In the genomic region with DNA sequence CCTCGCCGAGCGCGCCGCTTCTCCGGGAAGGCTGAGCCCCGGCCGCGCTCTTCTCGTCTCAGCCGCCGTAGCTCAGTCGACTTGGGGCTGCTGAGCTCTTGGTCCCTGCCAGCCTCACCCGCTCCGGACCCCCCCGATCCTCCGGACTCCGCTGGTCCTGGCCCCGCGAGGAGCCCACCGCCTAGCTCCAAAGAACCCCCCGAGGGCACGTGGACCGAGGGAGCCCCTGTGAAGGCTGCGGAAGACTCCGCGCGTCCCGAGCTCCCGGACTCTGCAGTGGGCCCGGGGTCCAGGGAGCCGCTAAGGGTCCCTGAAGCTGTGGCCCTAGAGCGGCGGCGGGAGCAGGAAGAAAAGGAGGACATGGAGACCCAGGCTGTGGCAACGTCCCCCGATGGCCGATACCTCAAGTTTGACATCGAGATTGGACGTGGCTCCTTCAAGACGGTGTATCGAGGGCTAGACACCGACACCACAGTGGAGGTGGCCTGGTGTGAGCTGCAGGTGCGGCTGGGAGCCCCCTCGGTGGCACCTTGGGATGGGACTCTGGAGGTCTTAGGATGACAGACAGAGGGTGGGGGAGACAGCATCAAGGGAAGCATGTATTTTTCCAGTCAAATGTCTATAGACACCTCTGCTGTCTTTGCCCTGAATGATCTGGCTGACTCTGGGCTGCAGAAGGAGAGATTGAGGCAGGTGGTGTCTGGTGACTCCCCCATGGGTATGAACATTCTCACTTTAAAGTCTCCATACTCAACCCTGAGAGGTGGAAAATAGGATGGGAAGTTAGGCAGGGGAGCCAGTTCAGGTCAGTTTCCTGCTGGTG, we compare ENCODE assay signal across 9 cellular contexts. TPM values are rescaled to one million over a fixed set of nuclear protein-coding genes. Genes with fewer than 3 reads are reported as not detected.
DNase-seq lines count a peak whose midpoint lies in the region; ATAC-seq, FAIRE-seq and TF ChIP-seq lines count a peak whose summit lies in the region.
"Had no signal": no experiment of that assay in that cellular context is flagged by ENCODE, and none has a peak within 500 bp of the region (broad histone marks: within the 10 kb centered on the region; RNA-seq: fewer than 3 reads in every experiment).

No MANE protein-coding gene starts in this region.

- CTCF ChIA-PET in HepG2 (lab: Yijun Ruan, JAX; ENCODE audit: low intra/inter-chr PET ratio, low total read pairs), result no interaction called here

- no TSS peak for BruUV-seq in HepG2 (replicated peaks; lab: Mats Ljungman, UMichigan)

- peak overlapping the region; percentile 46 for H3K4me3 Mint-ChIP-seq in activated naive CD8-positive, alpha-beta T cell
- H3K4me3 Mint-ChIP-seq in activated naive CD8-positive, alpha-beta T cell treated with anti-CD3 and anti-CD28 coated beads, Interleukin-2, amount 50 U/mL, for 24 hours, result no peak overlapping the region

- peak overlapping the region; percentile 88 for H3K27ac ChIP-seq in colonic mucosa
- H3K27ac ChIP-seq in HepG2 (ENCODE audit: extremely low read length, insufficient read depth, low read length), result peak overlapping the region; percentile 98
- H3K27ac ChIP-seq in tibial nerve, result peak overlapping the region in 1 of 4 donors; percentile 40

- in situ Hi-C loops in HepG2 (cut with HindIII; ENCODE audit: extremely low pct_ligation_motif_present, low pct_unique_long_range_greater_than_20kb), result no loop called here

- TF ChIP-seq POLR2A in HepG2 (IDR thresholded peaks at IDR 0.05; ENCODE audit: insufficient read depth in 1 of 2, low read depth in 2 of 2, low read length in 2 of 2) (0 out of 4 replicates have a peak, but pooled peaks of 1 of the 2 experiments have one; percentile 14), tibial nerve (IDR thresholded peaks at IDR 0.05) (no peak)

- H3K4me1 ChIP-seq in colonic mucosa (no peaks in the 10 kb centered on the region), HepG2 (ENCODE audit: insufficient read depth, low read length) (peaks cover 55% of the 10 kb centered on the region), tibial nerve (peaks cover 0 to 56% (median 23%) of the 10 kb centered on the region in 4 donors)

- H3K9me3 ChIP-seq in colonic mucosa, result no peaks in the 10 kb centered on the region
- no peaks in the 10 kb centered on the region for H3K9me3 ChIP-seq in HepG2 (ENCODE audit: low read length)
- H3K9me3 ChIP-seq in tibial nerve, result no peaks in the 10 kb centered on the region

- TF ChIP-seq EP300 in HepG2 (IDR thresholded peaks at IDR 0.05; ENCODE audit: low read depth in 2 of 2, low read length in 2 of 2) (no peak), HepG2 (CRISPR knock-in tag; IDR thresholded peaks at IDR 0.05; ENCODE audit: borderline replicate concordance) (no peak; the same call in 1 of the 2 replicates), tibial nerve (IDR thresholded peaks at IDR 0.05) (no peak)

- POLR2A ChIA-PET in HepG2 (lab: Yijun Ruan, JAX), result interaction anchor here (0.8 to 8.4 kb wide), 28 partner anchors 8 to 534 kb away, joined by 3 to 278 read pairs (median 5); partner anchors contain the start of genes BECN1, CNTD1, COA3 and EZH1

- H3K27me3 ChIP-seq in colonic mucosa (peaks cover 6% of the 10 kb centered on the region), HepG2 (ENCODE audit: control insufficient read depth in 1 of 2, insufficient read depth in 2 of 2, low read length in 2 of 2) (no peaks in the 10 kb centered on the region; a peak in 1 of 5 replicates), tibial nerve (peaks cover 0 to 62% of the 10 kb centered on the region in 2 donors)

- peak overlapping the region; percentile 77 to 82 for H3K9ac ChIP-seq in colonic mucosa (ENCODE audit: low read depth in 2 of 2, low read length in 2 of 2)
- H3K9ac ChIP-seq in HepG2 (ENCODE audit: insufficient read depth, low read depth, low read length), result peak overlapping the region; percentile 95

- peaks cover 26% of the 10 kb centered on the region for H3K79me2 ChIP-seq in HepG2 (ENCODE audit: insufficient read depth, low read length)

- H3K27ac Mint-ChIP-seq in activated naive CD8-positive, alpha-beta T cell, result no peak overlapping the region
- H3K27ac Mint-ChIP-seq in activated naive CD8-positive, alpha-beta T cell treated with anti-CD3 and anti-CD28 coated beads, Interleukin-2, amount 50 U/mL, for 24 hours, result no peak overlapping the region

- peak overlapping the region; percentile 99 for H3K4me2 ChIP-seq in HepG2 (ENCODE audit: low read depth, low read length)

- whole genome bisulfite sequencing in HepG2 (ENCODE audit: low lambda C conversion rate), result under 1% methylated on average over 29 of the region's 45 CpGs
- 3 to 6% methylated on average over 31 to 36 of the region's 45 CpGs for WGBS in tibial nerve, 2 donors

- peak; percentile 23 for FAIRE-seq in HepG2 (lab: Jason Lieb, UNC)

- peaks cover 24% of the 10 kb centered on the region for H3K27me3 Mint-ChIP-seq in activated naive CD8-positive, alpha-beta T cell
- peaks cover 54% of the 10 kb centered on the region for H3K27me3 Mint-ChIP-seq in activated naive CD8-positive, alpha-beta T cell treated with anti-CD3 and anti-CD28 coated beads, Interleukin-2, amount 50 U/mL, for 24 hours

- no peak; the same call in 1 of the 2 replicates for TF ChIP-seq RAD21 in HepG2 (CRISPR knock-in tag; IDR thresholded peaks at IDR 0.05)

- DNase-seq in activated naive CD8-positive, alpha-beta T cell treated with anti-CD3 and anti-CD28 coated beads, Interleukin-2, amount 50 U/mL, for 24 hours, result no peak
- no peak for DNase-seq in colonic mucosa
- DNase-seq in HepG2 (ENCODE audit: low spot score), result no peak
- no peak for DNase-seq in tibial nerve (ENCODE audit: low spot score in 2 of 2)
- DNase-seq in GDM1 (lab: John Stamatoyannopoulos, UW), result no peak
- no peak for DNase-seq in DMS153 (lab: John Stamatoyannopoulos, UW)
- DNase-seq in COR-L47 (lab: John Stamatoyannopoulos, UW), result no peak

- peaks cover 30% of the 10 kb centered on the region for H3K4me1 Mint-ChIP-seq in activated naive CD8-positive, alpha-beta T cell (ENCODE audit: low read depth)
- H3K4me1 Mint-ChIP-seq in activated naive CD8-positive, alpha-beta T cell treated with anti-CD3 and anti-CD28 coated beads, Interleukin-2, amount 50 U/mL, for 24 hours, result peaks cover 26% of the 10 kb centered on the region

- H3K4me3 ChIP-seq in colonic mucosa, result peak overlapping the region; percentile 48
- H3K4me3 ChIP-seq in HepG2 (replicated peaks in 1 of 3; ENCODE audit: insufficient read depth in 1 of 3, low read depth in 2 of 3, low read length in 3 of 3), result peak overlapping the region; percentile 87 to 99 (median 92)
- peak overlapping the region; percentile 15 to 51 (median 28) for H3K4me3 ChIP-seq in tibial nerve

- intact Hi-C loops in colonic mucosa (cut with DNase I) (no loop called here), HepG2 (cut with micrococcal nuclease; ENCODE audit: unreplicated experiment) (loop anchor here (2.0 kb wide), 1 partner anchor 16 kb away; no protein-coding TSS in a partner anchor)

- peaks cover 4% of the 10 kb centered on the region; the same call in 1 of the 2 replicates for H4K20me1 ChIP-seq in HepG2 (ENCODE audit: insufficient read depth, low read length)

- no peak for ATAC-seq in activated naive CD8-positive, alpha-beta T cell treated with anti-CD3 and anti-CD28 coated beads, Interleukin-2, amount 50 U/mL, for 24 hours
- ATAC-seq in HepG2, result peak; percentile 0; the same call in 2 of the 3 replicates

- no peak overlapping the region for H2AFZ ChIP-seq in HepG2 (ENCODE audit: low read length)

- TF ChIP-seq CTCF in colonic mucosa (IDR thresholded peaks at IDR 0.05) (no peak), HepG2 (CRISPR knock-in tag; IDR thresholded peaks at IDR 0.05) (no peak), tibial nerve (IDR thresholded peaks at IDR 0.05) (no peak)

- H3K9me3 Mint-ChIP-seq in activated naive CD8-positive, alpha-beta T cell (ENCODE audit: low read depth), result no peaks in the 10 kb centered on the region
- no peaks in the 10 kb centered on the region for H3K9me3 Mint-ChIP-seq in activated naive CD8-positive, alpha-beta T cell treated with anti-CD3 and anti-CD28 coated beads, Interleukin-2, amount 50 U/mL, for 24 hours

- H3K36me3 ChIP-seq in colonic mucosa (no peaks in the 10 kb centered on the region), HepG2 (replicated peaks in 1 of 2; ENCODE audit: control insufficient read depth in 1 of 2, insufficient read depth in 2 of 2, low read length in 2 of 2) (peaks cover 20 to 35% of the 10 kb centered on the region in 2 experiments; a peak in 4 of 5 replicates), tibial nerve (peaks cover 3 to 39% (median 27%) of the 10 kb centered on the region in 3 donors)

- H3K36me3 Mint-ChIP-seq in activated naive CD8-positive, alpha-beta T cell, result peaks cover 11% of the 10 kb centered on the region
- H3K36me3 Mint-ChIP-seq in activated naive CD8-positive, alpha-beta T cell treated with anti-CD3 and anti-CD28 coated beads, Interleukin-2, amount 50 U/mL, for 24 hours (ENCODE audit: low read depth), result peaks cover 19% of the 10 kb centered on the region

RNA-seq across cellular contexts. Expression of gene WNK4, which starts 0.6 kb away (rescaled TPM):
- total RNA-seq in colonic mucosa (10 to 100 TPM; 32.6 to 54.6 TPM), HepG2 (2016; rRNA removed; fragmentation: Illumina TruSeq; extraction: Trizol) (1.5 and 2.7 TPM in 2 replicates), tibial nerve (10 to 100 TPM in 2 of 4 donors, 1 to 10 TPM in 2; 3.6 to 15.6 (median 9.1) TPM)
- 1.2 and 1.7 TPM in 2 replicates for total RNA-seq in HepG2 (2016; cell fraction: cytosol; rRNA removed; fragmentation: Illumina TruSeq; extraction: Trizol; ENCODE audit: low read depth)
- 2.2 and 2.8 TPM in 2 replicates for total RNA-seq in HepG2 (2016; cell fraction: insoluble cytoplasmic fraction; rRNA removed; fragmentation: Illumina TruSeq; extraction: Trizol)
- 1.2 and 1.5 TPM in 2 replicates for total RNA-seq in HepG2 (2016; cell fraction: membrane; rRNA removed; fragmentation: Illumina TruSeq; extraction: Trizol)
- 4.5 and 5.1 TPM in 2 replicates for total RNA-seq in HepG2 (2016; cell fraction: nucleus; rRNA removed; fragmentation: Illumina TruSeq; extraction: Trizol)
- 13.7 and 16.9 TPM in 2 replicates for polyA plus RNA-seq in HepG2 (2011; rRNA removed)
- 5.6 and 5.8 TPM in 2 replicates for polyA plus RNA-seq in HepG2 (2011; cell fraction: cytosol; rRNA removed)
- polyA plus RNA-seq in HepG2 (2011; cell fraction: nucleus; rRNA removed), result 85.9 and 88.5 TPM in 2 replicates
- polyA plus RNA-seq in HepG2 (2012), result 23.9 and 27.1 TPM in 2 replicates
- 0.60 and 0.64 TPM in 2 replicates for polyA plus RNA-seq in HepG2 (2016; cell fraction: cytosol; fragmentation: Illumina TruSeq; extraction: Trizol; ENCODE audit: low read depth)
- 2.4 and 3.7 TPM in 2 replicates for polyA plus RNA-seq in HepG2 (2016; cell fraction: insoluble cytoplasmic fraction; fragmentation: Illumina TruSeq; extraction: Trizol; ENCODE audit: low read depth)
- polyA plus RNA-seq in HepG2 (2016; cell fraction: membrane; fragmentation: Illumina TruSeq; extraction: Trizol; ENCODE audit: low read depth), result 1.2 and 1.4 TPM in 2 replicates
- 20.6 and 21.3 TPM in 2 replicates for polyA plus RNA-seq in HepG2 (2016; cell fraction: nucleus; fragmentation: Illumina TruSeq; extraction: Trizol; ENCODE audit: insufficient read depth, low read depth)
- polyA minus RNA-seq in HepG2 (2011; rRNA and poly(A)+ RNA removed; ENCODE audit: low replicate concordance), result 2.8 and 17.8 TPM in 2 replicates
- 7.4 and 8.9 TPM in 2 replicates for polyA minus RNA-seq in HepG2 (2011; cell fraction: cytosol; rRNA and poly(A)+ RNA removed)
- 29.6 and 31.7 TPM in 2 replicates for polyA minus RNA-seq in HepG2 (2011; cell fraction: nucleus; rRNA and poly(A)+ RNA removed)

RNA-seq across cellular contexts. Expression of gene VPS25, which starts 7.8 kb away (rescaled TPM):
- total RNA-seq in colonic mucosa, result 100 to 1,000 TPM in 1 of 2 donors, 10 to 100 TPM in 1; 86.9 to 105 TPM
- total RNA-seq in HepG2 (2016; rRNA removed; fragmentation: Illumina TruSeq; extraction: Trizol), result 148 and 161 TPM in 2 replicates
- total RNA-seq in HepG2 (2016; cell fraction: cytosol; rRNA removed; fragmentation: Illumina TruSeq; extraction: Trizol; ENCODE audit: low read depth), result 37.2 and 42.3 TPM in 2 replicates
- 159 and 160 TPM in 2 replicates for total RNA-seq in HepG2 (2016; cell fraction: insoluble cytoplasmic fraction; rRNA removed; fragmentation: Illumina TruSeq; extraction: Trizol)
- 51.4 and 51.5 TPM in 2 replicates for total RNA-seq in HepG2 (2016; cell fraction: membrane; rRNA removed; fragmentation: Illumina TruSeq; extraction: Trizol)
- 115 and 126 TPM in 2 replicates for total RNA-seq in HepG2 (2016; cell fraction: nucleus; rRNA removed; fragmentation: Illumina TruSeq; extraction: Trizol)
- 249 and 270 TPM in 2 replicates for polyA plus RNA-seq in HepG2 (2011; rRNA removed)
- polyA plus RNA-seq in HepG2 (2011; cell fraction: cytosol; rRNA removed), result 251 and 262 TPM in 2 replicates
- polyA plus RNA-seq in HepG2 (2011; cell fraction: nucleus; rRNA removed), result 162 and 166 TPM in 2 replicates
- polyA plus RNA-seq in HepG2 (2012), result 100 and 110 TPM in 2 replicates
- 35.3 and 36.1 TPM in 2 replicates for polyA plus RNA-seq in HepG2 (2016; cell fraction: cytosol; fragmentation: Illumina TruSeq; extraction: Trizol; ENCODE audit: low read depth)
- polyA plus RNA-seq in HepG2 (2016; cell fraction: insoluble cytoplasmic fraction; fragmentation: Illumina TruSeq; extraction: Trizol; ENCODE audit: low read depth), result 177 and 189 TPM in 2 replicates
- 44.1 and 49.3 TPM in 2 replicates for polyA plus RNA-seq in HepG2 (2016; cell fraction: membrane; fragmentation: Illumina TruSeq; extraction: Trizol; ENCODE audit: low read depth)
- 203 and 214 TPM in 2 replicates for polyA plus RNA-seq in HepG2 (2016; cell fraction: nucleus; fragmentation: Illumina TruSeq; extraction: Trizol; ENCODE audit: insufficient read depth, low read depth)
- polyA minus RNA-seq in HepG2 (2011; rRNA and poly(A)+ RNA removed; ENCODE audit: low replicate concordance), result 122 and 224 TPM in 2 replicates
- 39.7 and 45.6 TPM in 2 replicates for polyA minus RNA-seq in HepG2 (2011; cell fraction: cytosol; rRNA and poly(A)+ RNA removed)
- 87.8 and 92.0 TPM in 2 replicates for polyA minus RNA-seq in HepG2 (2011; cell fraction: nucleus; rRNA and poly(A)+ RNA removed)
- 10 to 100 TPM; 24.5 to 44.7 (median 38.2) TPM for total RNA-seq in tibial nerve

RNA-seq across cellular contexts. Expression of gene COA3, which starts 17.5 kb away (rescaled TPM):
- total RNA-seq in colonic mucosa (100 to 1,000 TPM; 167 to 219 TPM), HepG2 (2016; rRNA removed; fragmentation: Illumina TruSeq; extraction: Trizol) (202 and 250 TPM in 2 replicates), tibial nerve (10 to 100 TPM; 58.2 to 91.7 (median 62.6) TPM)
- 66.3 and 72.6 TPM in 2 replicates for total RNA-seq in HepG2 (2016; cell fraction: cytosol; rRNA removed; fragmentation: Illumina TruSeq; extraction: Trizol; ENCODE audit: low read depth)
- 201 and 243 TPM in 2 replicates for total RNA-seq in HepG2 (2016; cell fraction: insoluble cytoplasmic fraction; rRNA removed; fragmentation: Illumina TruSeq; extraction: Trizol)
- total RNA-seq in HepG2 (2016; cell fraction: membrane; rRNA removed; fragmentation: Illumina TruSeq; extraction: Trizol), result 116 TPM in 2 replicates
- 61.0 and 71.2 TPM in 2 replicates for total RNA-seq in HepG2 (2016; cell fraction: nucleus; rRNA removed; fragmentation: Illumina TruSeq; extraction: Trizol)
- 130 and 133 TPM in 2 replicates for polyA plus RNA-seq in HepG2 (2011; rRNA removed)
- polyA plus RNA-seq in HepG2 (2011; cell fraction: cytosol; rRNA removed), result 169 and 174 TPM in 2 replicates
- 33.2 and 38.8 TPM in 2 replicates for polyA plus RNA-seq in HepG2 (2011; cell fraction: nucleus; rRNA removed)
- polyA plus RNA-seq in HepG2 (2012), result 92.9 and 124 TPM in 2 replicates
- 63.6 and 67.4 TPM in 2 replicates for polyA plus RNA-seq in HepG2 (2016; cell fraction: cytosol; fragmentation: Illumina TruSeq; extraction: Trizol; ENCODE audit: low read depth)
- 218 and 224 TPM in 2 replicates for polyA plus RNA-seq in HepG2 (2016; cell fraction: insoluble cytoplasmic fraction; fragmentation: Illumina TruSeq; extraction: Trizol; ENCODE audit: low read depth)
- polyA plus RNA-seq in HepG2 (2016; cell fraction: membrane; fragmentation: Illumina TruSeq; extraction: Trizol; ENCODE audit: low read depth), result 91.3 and 92.2 TPM in 2 replicates
- polyA plus RNA-seq in HepG2 (2016; cell fraction: nucleus; fragmentation: Illumina TruSeq; extraction: Trizol; ENCODE audit: insufficient read depth, low read depth), result 97.0 and 100 TPM in 2 replicates
- 55.4 and 74.2 TPM in 2 replicates for polyA minus RNA-seq in HepG2 (2011; rRNA and poly(A)+ RNA removed; ENCODE audit: low replicate concordance)
- 26.7 and 29.5 TPM in 2 replicates for polyA minus RNA-seq in HepG2 (2011; cell fraction: cytosol; rRNA and poly(A)+ RNA removed)
- polyA minus RNA-seq in HepG2 (2011; cell fraction: nucleus; rRNA and poly(A)+ RNA removed), result 21.8 and 26.5 TPM in 2 replicates

RNA-seq across cellular contexts. Expression of gene CNTD1, which starts 17.6 kb away (rescaled TPM):
- total RNA-seq in colonic mucosa (under 1 TPM in 1 of 2 donors, not detected in 1; 0.61 TPM), HepG2 (2016; rRNA removed; fragmentation: Illumina TruSeq; extraction: Trizol) (0.11 TPM in 1 of 2 replicates, not detected in the other), tibial nerve (under 1 TPM in 1 of 4 donors, not detected in 3; 0.22 TPM)
- total RNA-seq in HepG2 (2016; cell fraction: cytosol; rRNA removed; fragmentation: Illumina TruSeq; extraction: Trizol; ENCODE audit: low read depth), result not detected in 2 replicates
- 0.26 and 0.45 TPM in 2 replicates for total RNA-seq in HepG2 (2016; cell fraction: insoluble cytoplasmic fraction; rRNA removed; fragmentation: Illumina TruSeq; extraction: Trizol)
- total RNA-seq in HepG2 (2016; cell fraction: membrane; rRNA removed; fragmentation: Illumina TruSeq; extraction: Trizol), result not detected in 2 replicates
- 0.25 TPM in 1 of 2 replicates, not detected in the other for total RNA-seq in HepG2 (2016; cell fraction: nucleus; rRNA removed; fragmentation: Illumina TruSeq; extraction: Trizol)
- 0.15 and 0.34 TPM in 2 replicates for polyA plus RNA-seq in HepG2 (2011; rRNA removed)
- polyA plus RNA-seq in HepG2 (2011; cell fraction: cytosol; rRNA removed), result 0.16 and 0.17 TPM in 2 replicates
- 0.17 TPM in 1 of 2 replicates, not detected in the other for polyA plus RNA-seq in HepG2 (2011; cell fraction: nucleus; rRNA removed)
- polyA plus RNA-seq in HepG2 (2012), result 1.8 TPM in 2 replicates
- 0.11 TPM in 1 of 2 replicates, not detected in the other for polyA plus RNA-seq in HepG2 (2016; cell fraction: cytosol; fragmentation: Illumina TruSeq; extraction: Trizol; ENCODE audit: low read depth)
- polyA plus RNA-seq in HepG2 (2016; cell fraction: insoluble cytoplasmic fraction; fragmentation: Illumina TruSeq; extraction: Trizol; ENCODE audit: low read depth), result 0.11 and 0.36 TPM in 2 replicates
- polyA plus RNA-seq in HepG2 (2016; cell fraction: membrane; fragmentation: Illumina TruSeq; extraction: Trizol; ENCODE audit: low read depth), result 0.15 and 0.41 TPM in 2 replicates
- polyA plus RNA-seq in HepG2 (2016; cell fraction: nucleus; fragmentation: Illumina TruSeq; extraction: Trizol; ENCODE audit: insufficient read depth, low read depth), result 0.77 TPM in 1 of 2 replicates, not detected in the other
- polyA minus RNA-seq in HepG2 (2011; rRNA and poly(A)+ RNA removed; ENCODE audit: low replicate concordance), result not detected in 2 replicates
- not detected in 2 replicates for polyA minus RNA-seq in HepG2 (2011; cell fraction: cytosol; rRNA and poly(A)+ RNA removed)
- polyA minus RNA-seq in HepG2 (2011; cell fraction: nucleus; rRNA and poly(A)+ RNA removed), result 0.25 TPM in 1 of 2 replicates, not detected in the other

RNA-seq across cellular contexts. Expression of gene RAMP2, which starts 20.0 kb away (rescaled TPM):
- total RNA-seq in colonic mucosa (1 to 10 TPM; 3.5 to 8.4 TPM), HepG2 (2016; rRNA removed; fragmentation: Illumina TruSeq; extraction: Trizol) (0.74 and 1.4 TPM in 2 replicates), tibial nerve (100 to 1,000 TPM in 1 of 4 donors, 10 to 100 TPM in 3; 32.6 to 113 (median 51.4) TPM)
- 1.4 and 3.0 TPM in 2 replicates for total RNA-seq in HepG2 (2016; cell fraction: cytosol; rRNA removed; fragmentation: Illumina TruSeq; extraction: Trizol; ENCODE audit: low read depth)
- 1.3 TPM in 2 replicates for total RNA-seq in HepG2 (2016; cell fraction: insoluble cytoplasmic fraction; rRNA removed; fragmentation: Illumina TruSeq; extraction: Trizol)
- total RNA-seq in HepG2 (2016; cell fraction: membrane; rRNA removed; fragmentation: Illumina TruSeq; extraction: Trizol), result 1.6 and 2.8 TPM in 2 replicates
- total RNA-seq in HepG2 (2016; cell fraction: nucleus; rRNA removed; fragmentation: Illumina TruSeq; extraction: Trizol), result 0.56 and 0.81 TPM in 2 replicates
- 5.2 and 7.1 TPM in 2 replicates for polyA plus RNA-seq in HepG2 (2011; rRNA removed)
- 5.4 and 7.0 TPM in 2 replicates for polyA plus RNA-seq in HepG2 (2011; cell fraction: cytosol; rRNA removed)
- 2.0 and 2.8 TPM in 2 replicates for polyA plus RNA-seq in HepG2 (2011; cell fraction: nucleus; rRNA removed)
- polyA plus RNA-seq in HepG2 (2012), result 3.9 and 9.6 TPM in 2 replicates
- 6.7 and 7.5 TPM in 2 replicates for polyA plus RNA-seq in HepG2 (2016; cell fraction: cytosol; fragmentation: Illumina TruSeq; extraction: Trizol; ENCODE audit: low read depth)
- polyA plus RNA-seq in HepG2 (2016; cell fraction: insoluble cytoplasmic fraction; fragmentation: Illumina TruSeq; extraction: Trizol; ENCODE audit: low read depth), result 2.2 and 2.4 TPM in 2 replicates
- 4.1 and 6.0 TPM in 2 replicates for polyA plus RNA-seq in HepG2 (2016; cell fraction: membrane; fragmentation: Illumina TruSeq; extraction: Trizol; ENCODE audit: low read depth)
- 3.0 and 4.8 TPM in 2 replicates for polyA plus RNA-seq in HepG2 (2016; cell fraction: nucleus; fragmentation: Illumina TruSeq; extraction: Trizol; ENCODE audit: insufficient read depth, low read depth)
- polyA minus RNA-seq in HepG2 (2011; rRNA and poly(A)+ RNA removed; ENCODE audit: low replicate concordance), result 4.0 TPM in 1 of 2 replicates, not detected in the other
- 1.1 and 1.7 TPM in 2 replicates for polyA minus RNA-seq in HepG2 (2011; cell fraction: cytosol; rRNA and poly(A)+ RNA removed)
- polyA minus RNA-seq in HepG2 (2011; cell fraction: nucleus; rRNA and poly(A)+ RNA removed), result 1.6 TPM in 1 of 2 replicates, not detected in the other
- total RNA-seq: SK-MEL-5 had no signal

Comparison
In these comparisons a context has a peak if more than half of its experiments do, and no peak if none do; other contexts are left out.
1. H3K4me3 ChIP-seq: peak in every context shown above with its lines; median percentile 92 in HepG2; 48 in colonic mucosa; 28 in tibial nerve.